ENCODE assay signal across 26 cellular contexts in the genomic region with DNA sequence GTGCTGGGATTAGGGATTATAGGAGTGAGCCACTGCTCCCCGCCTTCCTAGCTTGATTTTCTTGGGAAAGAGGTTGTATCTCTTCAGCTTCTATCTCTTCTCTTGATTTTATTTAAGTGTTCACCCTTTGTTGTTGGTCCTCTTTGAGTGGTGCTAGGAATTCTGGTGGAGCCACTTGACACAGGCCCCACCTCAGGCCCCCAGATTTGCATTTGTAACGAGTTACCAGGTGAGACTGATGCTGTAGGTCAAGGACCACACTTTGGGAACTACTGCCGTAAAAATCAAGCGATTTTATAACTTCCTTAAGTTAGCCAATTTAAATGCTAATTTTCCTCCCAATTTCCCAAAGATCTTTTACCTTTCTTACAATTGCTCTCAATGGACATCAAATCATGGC. TPM values are rescaled to one million over a fixed set of nuclear protein-coding genes. Genes with fewer than 3 reads are reported as not detected.
"Had no signal": no experiment of that assay in that cellular context is flagged by ENCODE, and none has a peak within 500 bp of the region (broad histone marks: within the 10 kb centered on the region; RNA-seq: fewer than 3 reads in every experiment).

No MANE protein-coding gene starts in this region.

- H3K36me3 Mint-ChIP-seq: activated naive CD4-positive, alpha-beta T cell treated with anti-CD3 and anti-CD28 coated beads, Interleukin-2, amount 10 ng/mL, durations not matched to agents 7 days and 5 days; activated naive CD4-positive, alpha-beta T cell treated with anti-CD3 and anti-CD28 coated beads, Interleukin-2, amount 50 U/mL, for 72 hours; activated naive CD8-positive, alpha-beta T cell treated with anti-CD3 and anti-CD28 coated beads, Interleukin-2, amount 10 ng/mL, durations not matched to agents 7 days and 5 days had no signal

- H3K27ac Mint-ChIP-seq: activated CD4-positive, alpha-beta memory T cell treated with anti-CD3 and anti-CD28 coated beads, Interleukin-2, amount 10 ng/mL, durations not matched to agents 7 days and 5 days; activated CD4-positive, alpha-beta T cell treated with anti-CD3 and anti-CD28 coated beads, Interleukin-2, amount 10 ng/mL, durations not matched to agents 7 days and 5 days; activated naive CD4-positive, alpha-beta T cell treated with anti-CD3 and anti-CD28 coated beads, Interleukin-2, amount 10 ng/mL, durations not matched to agents 7 days and 5 days; activated naive CD4-positive, alpha-beta T cell treated with anti-CD3 and anti-CD28 coated beads, Interleukin-2, amount 50 U/mL, for 72 hours; activated naive CD8-positive, alpha-beta T cell treated with anti-CD3 and anti-CD28 coated beads, Interleukin-2, amount 10 ng/mL, durations not matched to agents 7 days and 5 days; activated T-cell treated with anti-CD3 and anti-CD28 coated beads, Interleukin-2, amount 50 U/mL, for 24 hours; activated T-cell treated with anti-CD3 and anti-CD28 coated beads, Interleukin-2, amount 50 U/mL, for 72 hours; brain had no signal

- H3K27me3 Mint-ChIP-seq: brain had no signal

- H3K4me1 ChIP-seq: ascending aorta, breast epithelium, colonic mucosa, esophagus squamous epithelium had no signal

- H3K27me3 ChIP-seq: ascending aorta, breast epithelium, cardiac muscle cell, colonic mucosa, esophagus squamous epithelium had no signal

- H3K4me3 Mint-ChIP-seq: activated CD4-positive, alpha-beta memory T cell treated with anti-CD3 and anti-CD28 coated beads, Interleukin-2, amount 10 ng/mL, durations not matched to agents 7 days and 5 days; activated CD4-positive, alpha-beta T cell treated with anti-CD3 and anti-CD28 coated beads, Interleukin-2, amount 10 ng/mL, durations not matched to agents 7 days and 5 days; activated naive CD4-positive, alpha-beta T cell treated with anti-CD3 and anti-CD28 coated beads, Interleukin-2, amount 10 ng/mL, durations not matched to agents 7 days and 5 days; activated naive CD8-positive, alpha-beta T cell treated with anti-CD3 and anti-CD28 coated beads, Interleukin-2, amount 10 ng/mL, durations not matched to agents 7 days and 5 days; activated T-cell treated with anti-CD3 and anti-CD28 coated beads, Interleukin-2, amount 50 U/mL, for 24 hours; activated T-cell treated with anti-CD3 and anti-CD28 coated beads, Interleukin-2, amount 50 U/mL, for 72 hours; brain had no signal

- DNase-seq: activated CD4-positive, alpha-beta memory T cell treated with anti-CD3 and anti-CD28 coated beads, Interleukin-2, amount 10 ng/mL, durations not matched to agents 7 days and 5 days; activated CD4-positive, alpha-beta T cell treated with anti-CD3 and anti-CD28 coated beads for 1 hour; activated CD4-positive, alpha-beta T cell treated with anti-CD3 and anti-CD28 coated beads for 4 hours; activated CD4-positive, alpha-beta T cell treated with anti-CD3 and anti-CD28 coated beads, Interleukin-2, amount 10 ng/mL, durations not matched to agents 7 days and 5 days; activated CD4-positive, alpha-beta T cell treated with anti-CD3 and anti-CD28 coated beads, Interleukin-2, amount 50 U/mL, for 4 hours; activated CD8-positive, alpha-beta memory T cell treated with anti-CD3 and anti-CD28 coated beads, Interleukin-2, amount 50 U/mL, for 48 hours; activated gamma-delta T cell; activated naive CD4-positive, alpha-beta T cell; activated naive CD4-positive, alpha-beta T cell treated with anti-CD3 and anti-CD28 coated beads, Interleukin-2, amount 10 ng/mL, durations not matched to agents 7 days and 5 days; activated naive CD8-positive, alpha-beta T cell treated with anti-CD3 and anti-CD28 coated beads, Interleukin-2, amount 10 ng/mL, durations not matched to agents 7 days and 5 days; activated T-cell treated with anti-CD3 and anti-CD28 coated beads for 4 hours; activated T-cell treated with anti-CD3 and anti-CD28 coated beads, Interleukin-2, amount 50 U/mL, for 24 hours; activated T-cell treated with anti-CD3 and anti-CD28 coated beads, Interleukin-2, amount 50 U/mL, for 72 hours; central memory CD4-positive, alpha-beta T cell; cerebellar nuclear complex; colonic mucosa; effector CD8-positive, alpha-beta T cell; esophagus squamous epithelium; head of caudate nucleus; T-helper 2 cell had no signal

- H3K4me1 Mint-ChIP-seq: activated CD4-positive, alpha-beta memory T cell treated with anti-CD3 and anti-CD28 coated beads, Interleukin-2, amount 10 ng/mL, durations not matched to agents 7 days and 5 days; activated CD4-positive, alpha-beta T cell treated with anti-CD3 and anti-CD28 coated beads, Interleukin-2, amount 10 ng/mL, durations not matched to agents 7 days and 5 days; activated naive CD4-positive, alpha-beta T cell treated with anti-CD3 and anti-CD28 coated beads, Interleukin-2, amount 10 ng/mL, durations not matched to agents 7 days and 5 days; activated naive CD8-positive, alpha-beta T cell treated with anti-CD3 and anti-CD28 coated beads, Interleukin-2, amount 10 ng/mL, durations not matched to agents 7 days and 5 days had no signal

- H3K4me3 ChIP-seq: ascending aorta, breast epithelium, cardiac muscle cell, colonic mucosa, esophagus squamous epithelium had no signal

- H3K9me3 ChIP-seq: ascending aorta, breast epithelium, colonic mucosa, esophagus squamous epithelium had no signal

- ATAC-seq: activated naive CD4-positive, alpha-beta T cell treated with anti-CD3 and anti-CD28 coated beads, Interleukin-2, amount 50 U/mL, for 72 hours; activated T-cell treated with anti-CD3 and anti-CD28 coated beads, Interleukin-2, amount 50 U/mL, for 72 hours had no signal

- H3K36me3 ChIP-seq: ascending aorta, breast epithelium, cardiac muscle cell, colonic mucosa, esophagus squamous epithelium had no signal

- H3K9me3 Mint-ChIP-seq: activated CD4-positive, alpha-beta memory T cell treated with anti-CD3 and anti-CD28 coated beads, Interleukin-2, amount 10 ng/mL, durations not matched to agents 7 days and 5 days; activated CD4-positive, alpha-beta T cell treated with anti-CD3 and anti-CD28 coated beads, Interleukin-2, amount 10 ng/mL, durations not matched to agents 7 days and 5 days; activated naive CD4-positive, alpha-beta T cell treated with anti-CD3 and anti-CD28 coated beads, Interleukin-2, amount 10 ng/mL, durations not matched to agents 7 days and 5 days; activated naive CD4-positive, alpha-beta T cell treated with anti-CD3 and anti-CD28 coated beads, Interleukin-2, amount 50 U/mL, for 72 hours; activated naive CD8-positive, alpha-beta T cell treated with anti-CD3 and anti-CD28 coated beads, Interleukin-2, amount 10 ng/mL, durations not matched to agents 7 days and 5 days; activated T-cell treated with anti-CD3 and anti-CD28 coated beads, Interleukin-2, amount 50 U/mL, for 24 hours; activated T-cell treated with anti-CD3 and anti-CD28 coated beads, Interleukin-2, amount 50 U/mL, for 72 hours; brain had no signal

- H3K27ac ChIP-seq: ascending aorta, breast epithelium, cardiac muscle cell, colonic mucosa, epithelial cell of prostate, esophagus squamous epithelium had no signal

RNA-seq across cellular contexts. Expression of gene SRGAP1, which starts 26.3 kb away (rescaled TPM):
- total RNA-seq: activated CD4-positive, alpha-beta memory T cell treated with anti-CD3 and anti-CD28 coated beads, Interleukin-2, amount 10 ng/mL, durations not matched to agents 7 days and 5 days; activated CD4-positive, alpha-beta T cell treated with anti-CD3 and anti-CD28 coated beads, Interleukin-2, amount 10 ng/mL, durations not matched to agents 7 days and 5 days had no signal
